Comparison of ENCODE assay signal across 9 cellular contexts in genomic region chr22:36455571-36456458, GRCh38. TPM values are rescaled to one million over a fixed set of nuclear protein-coding genes. Genes with fewer than 3 reads are reported as not detected.
DNase-seq lines count a peak whose midpoint lies in the region; ATAC-seq and TF ChIP-seq lines count a peak whose summit lies in the region.
"Had no signal": no experiment of that assay in that cellular context is flagged by ENCODE, and none has a peak within 500 bp of the region (broad histone marks: within the 10 kb centered on the region; RNA-seq: fewer than 3 reads in every experiment).

No MANE protein-coding gene starts in this region.

- H3K4me1 ChIP-seq in ACC112 (ENCODE audit: control insufficient read depth, insufficient read depth, low read length, unreplicated experiment) = peaks cover 4% of the 10 kb centered on the region
- peaks cover 60% of the 10 kb centered on the region for H3K4me1 ChIP-seq in body of pancreas
- H3K4me1 ChIP-seq in mucosa of descending colon (ENCODE audit: low read depth) = peaks cover 55% of the 10 kb centered on the region

- peak overlapping the region; percentile 76; the same call in 1 of the 2 replicates for H3K4me3 ChIP-seq in ACC112 (ENCODE audit: low read depth, low read length)
- H3K4me3 ChIP-seq in HFF-Myc (replicated peaks; ENCODE audit: low read depth, low read length) = peak overlapping the region; percentile 45
- no peak overlapping the region for H3K4me3 ChIP-seq in body of pancreas
- H3K4me3 ChIP-seq in mucosa of descending colon = no peak overlapping the region

- H3K27ac ChIP-seq in ACC112 (ENCODE audit: low read depth, low read length) = no peak overlapping the region
- peak overlapping the region; percentile 90 to 99 (median 93) for H3K27ac ChIP-seq in body of pancreas
- H3K27ac ChIP-seq: epithelial cell of prostate had no signal

- DNase-seq in HFF-Myc (ENCODE audit: extremely low read depth, low read depth) (no peak), body of pancreas (peak; percentile 55 to 73 (median 60)), mucosa of descending colon (peak in 1 of 3 donors; percentile 60), NCI-H2107 treated with DMSO at 0.1 percent for 48 hours (lab: John Stamatoyannopoulos, UW; ENCODE audit: unreplicated experiment) (no peak), SKM-1 treated with dmso at 0.1 percent for 144 hours (lab: John Stamatoyannopoulos, UW; ENCODE audit: unreplicated experiment) (no peak)
- DNase-seq in activated CD4-positive, CD25-positive, alpha-beta regulatory T cell treated with anti-CD3 and anti-CD28 coated beads, Interleukin-2, amount 50 U/mL, for 72 hours = no peak

- H3K36me3 ChIP-seq in ACC112 (ENCODE audit: insufficient read depth, low read length) (no peaks in the 10 kb centered on the region), body of pancreas (replicated peaks in 1 of 2; ENCODE audit: insufficient read depth in 1 of 2, low read depth in 2 of 2) (no peaks in the 10 kb centered on the region), mucosa of descending colon (ENCODE audit: low read depth) (no peaks in the 10 kb centered on the region)

- intact Hi-C loops in body of pancreas (cut with DNase I) (no loop called here), mucosa of descending colon (cut with DNase I, micrococcal nuclease) (loop anchor here in 1 of 2 donors (10.0 kb wide), 1 partner anchor 71 kb away; the partner anchor contains the start of gene MYH9)

- ATAC-seq in body of pancreas (no peak), mucosa of descending colon (peak; percentile 18), GM18870 (IDR thresholded peaks at IDR 0.05; ENCODE audit: unreplicated experiment) (no peak)

- WGBS in body of pancreas, 2 donors = 62 to 70% methylated on average over 19 to 21 of the region's 21 CpGs

- H3K9me3 ChIP-seq in body of pancreas = no peaks in the 10 kb centered on the region
- no peaks in the 10 kb centered on the region for H3K9me3 ChIP-seq in mucosa of descending colon

- TF ChIP-seq CTCF in HFF-Myc (IDR thresholded peaks at IDR 0.05; ENCODE audit: low read depth, low read length, missing control alignments) (no peak), body of pancreas (IDR thresholded peaks at IDR 0.05) (no peak), mucosa of descending colon (IDR thresholded peaks at IDR 0.05) (no peak)

- H2AFZ ChIP-seq in ACC112 (ENCODE audit: low read length, unreplicated experiment) = no peak overlapping the region

- TF ChIP-seq POLR2A in body of pancreas (IDR thresholded peaks at IDR 0.05) = no peak

- H3K79me2 ChIP-seq in ACC112 (ENCODE audit: control insufficient read depth, insufficient read depth, low read length, unreplicated experiment) = no peaks in the 10 kb centered on the region

- H3K27me3 ChIP-seq in ACC112 (ENCODE audit: insufficient read depth, low read length) (no peaks in the 10 kb centered on the region), body of pancreas (no peaks in the 10 kb centered on the region)

RNA-seq across cellular contexts. Expression of gene TXN2, which starts 25.6 kb away (rescaled TPM):
- 10 to 100 TPM; 27.0 to 44.5 TPM for total RNA-seq in body of pancreas
- total RNA-seq in mucosa of descending colon = 100 to 1,000 TPM in 1 of 3 donors, 10 to 100 TPM in 2; 73.2 to 101 (median 95.8) TPM

RNA-seq across cellular contexts. Expression of gene FOXRED2, which starts 51.0 kb away (rescaled TPM):
- total RNA-seq in body of pancreas (1 to 10 TPM; 2.0 to 4.9 TPM), mucosa of descending colon (1 to 10 TPM; 2.8 to 8.6 (median 6.4) TPM)

Comparison
In these comparisons a context has a peak if more than half of its experiments do, and no peak if none do; other contexts are left out.
1. H3K4me3 ChIP-seq: peak in ACC112 (single experiment) and HFF-Myc (single experiment); none in body of pancreas (0 of 2) and mucosa of descending colon (single experiment).
2. DNase-seq: peak in body of pancreas (4 of 4); none in HFF-Myc (single experiment), NCI-H2107 treated with DMSO at 0.1 percent for 48 hours (single experiment), activated CD4-positive, CD25-positive, alpha-beta regulatory T cell treated with anti-CD3 and anti-CD28 coated beads, Interleukin-2, amount 50 U/mL, for 72 hours (single experiment) and SKM-1 treated with dmso at 0.1 percent for 144 hours (single experiment).